ENCODE assay signal across 31 cellular contexts in genomic region chr7:141410353-141410752, GRCh38.
"Had no signal": no experiment of that assay in that cellular context is flagged by ENCODE, and none has a peak within 500 bp of the region (broad histone marks: within the 10 kb centered on the region; RNA-seq: fewer than 3 reads in every experiment).

No MANE protein-coding gene starts in this region.

- ATAC-seq: activated T-cell treated with anti-CD3 and anti-CD28 coated beads, Interleukin-2, amount 50 U/mL, for 4 hours; body of pancreas; sciatic nerve; stimulated activated effector memory CD8-positive, alpha-beta T cell treated with anti-CD3 and anti-CD28 coated beads, Interleukin-12 subunit alpha, Interleukin-12 subunit beta, amount 100 ng/mL, for 72 hours had no signal

- H3K27me3 ChIP-seq: body of pancreas, cardiac muscle cell, esophagus squamous epithelium, pancreas, upper lobe of left lung, vagina had no signal

- H3K27ac Mint-ChIP-seq: activated CD4-positive, alpha-beta memory T cell treated with anti-CD3 and anti-CD28 coated beads, Interleukin-2, amount 10 ng/mL, durations not matched to agents 7 days and 5 days; activated CD4-positive, alpha-beta T cell treated with anti-CD3 and anti-CD28 coated beads, Interleukin-2, amount 10 ng/mL, durations not matched to agents 7 days and 5 days; activated naive CD8-positive, alpha-beta T cell; activated T-helper 2 cell treated with anti-CD3 and anti-CD28 coated beads, Interferon-gamma antibody, Interleukin-2, Interleukin-4, amounts not matched to agents 10 μg/mL and 5 μg/mL and 100 μg/mL, durations not matched to agents 14 hours and 24 hours and 36 hours; nephron; stimulated activated effector memory CD8-positive, alpha-beta T cell treated with anti-CD3 and anti-CD28 coated beads, Interleukin-12 subunit alpha, Interleukin-12 subunit beta, amount 100 ng/mL, for 72 hours; stimulated activated naive CD8-positive, alpha-beta T cell treated with anti-CD3 and anti-CD28 coated beads, Interleukin-15, Interleukin-2, amounts not matched to agents 100 ng/mL and 50 ng/mL, for 24 hours had no signal

- H3K4me3 Mint-ChIP-seq: activated CD4-positive, alpha-beta memory T cell treated with anti-CD3 and anti-CD28 coated beads, Interleukin-2, amount 10 ng/mL, durations not matched to agents 7 days and 5 days; activated CD4-positive, alpha-beta T cell treated with anti-CD3 and anti-CD28 coated beads, Interleukin-2, amount 10 ng/mL, durations not matched to agents 7 days and 5 days; activated naive CD8-positive, alpha-beta T cell; activated T-cell treated with anti-CD3 and anti-CD28 coated beads, Interleukin-2, amount 50 U/mL, for 4 hours; nephron; stimulated activated effector memory CD8-positive, alpha-beta T cell treated with anti-CD3 and anti-CD28 coated beads, Interleukin-12 subunit alpha, Interleukin-12 subunit beta, amount 100 ng/mL, for 72 hours; stimulated activated naive CD8-positive, alpha-beta T cell treated with anti-CD3 and anti-CD28 coated beads, Interleukin-15, Interleukin-2, amounts not matched to agents 100 ng/mL and 50 ng/mL, for 24 hours had no signal

- H3K4me1 Mint-ChIP-seq: activated CD4-positive, alpha-beta memory T cell treated with anti-CD3 and anti-CD28 coated beads, Interleukin-2, amount 10 ng/mL, durations not matched to agents 7 days and 5 days; activated CD4-positive, alpha-beta T cell treated with anti-CD3 and anti-CD28 coated beads, Interleukin-2, amount 10 ng/mL, durations not matched to agents 7 days and 5 days; stimulated activated effector memory CD8-positive, alpha-beta T cell treated with anti-CD3 and anti-CD28 coated beads, Interleukin-12 subunit alpha, Interleukin-12 subunit beta, amount 100 ng/mL, for 72 hours had no signal

- H3K4me1 ChIP-seq: body of pancreas, esophagus squamous epithelium, pancreas, prostate gland, upper lobe of left lung, vagina had no signal

- H3K9me3 Mint-ChIP-seq: activated CD4-positive, alpha-beta memory T cell treated with anti-CD3 and anti-CD28 coated beads, Interleukin-2, amount 10 ng/mL, durations not matched to agents 7 days and 5 days; activated CD4-positive, alpha-beta T cell treated with anti-CD3 and anti-CD28 coated beads, Interleukin-2, amount 10 ng/mL, durations not matched to agents 7 days and 5 days; activated T-cell treated with anti-CD3 and anti-CD28 coated beads, Interleukin-2, amount 50 U/mL, for 4 hours; activated T-helper 2 cell treated with anti-CD3 and anti-CD28 coated beads, Interferon-gamma antibody, Interleukin-2, Interleukin-4, amounts not matched to agents 10 μg/mL and 5 μg/mL and 100 μg/mL, durations not matched to agents 14 hours and 24 hours and 36 hours; nephron; stimulated activated effector memory CD8-positive, alpha-beta T cell treated with anti-CD3 and anti-CD28 coated beads, Interleukin-12 subunit alpha, Interleukin-12 subunit beta, amount 100 ng/mL, for 72 hours; stimulated activated naive CD8-positive, alpha-beta T cell treated with anti-CD3 and anti-CD28 coated beads, Interleukin-15, Interleukin-2, amounts not matched to agents 100 ng/mL and 50 ng/mL, for 24 hours had no signal

- H3K36me3 Mint-ChIP-seq: activated naive CD8-positive, alpha-beta T cell; stimulated activated effector memory CD8-positive, alpha-beta T cell treated with anti-CD3 and anti-CD28 coated beads, Interleukin-12 subunit alpha, Interleukin-12 subunit beta, amount 100 ng/mL, for 72 hours had no signal

- H3K9me3 ChIP-seq: body of pancreas, esophagus squamous epithelium, heart right ventricle, left ventricle myocardium inferior, pancreas, prostate gland, upper lobe of left lung, vagina had no signal

- H3K4me3 ChIP-seq: body of pancreas, cardiac muscle cell, esophagus squamous epithelium, heart right ventricle, left ventricle myocardium inferior, pancreas, prostate gland, skin epidermis, upper lobe of left lung, vagina had no signal

- H3K27ac ChIP-seq: body of pancreas, cardiac muscle cell, epithelial cell of prostate, esophagus squamous epithelium, heart right ventricle, left ventricle myocardium inferior, pancreas, prostate gland, skin epidermis, upper lobe of left lung, vagina had no signal

- H3K36me3 ChIP-seq: cardiac muscle cell, esophagus squamous epithelium, heart right ventricle, left ventricle myocardium inferior, pancreas, prostate gland, upper lobe of left lung, vagina had no signal

- DNase-seq: activated CD4-positive, alpha-beta memory T cell treated with anti-CD3 and anti-CD28 coated beads, Interleukin-2, amount 10 ng/mL, durations not matched to agents 7 days and 5 days; activated CD4-positive, alpha-beta T cell treated with anti-CD3 and anti-CD28 coated beads for 1 hour; activated CD4-positive, alpha-beta T cell treated with anti-CD3 and anti-CD28 coated beads, Interleukin-2, amount 10 ng/mL, durations not matched to agents 7 days and 5 days; activated CD8-positive, alpha-beta memory T cell treated with anti-CD3 and anti-CD28 coated beads, Interleukin-2, amount 50 U/mL, for 48 hours; activated naive CD4-positive, alpha-beta T cell treated with Interleukin-2 at 50 U/mL for 16 hours; activated T-cell treated with anti-CD3 and anti-CD28 coated beads, Interleukin-2, amount 50 U/mL, for 4 hours; aorta; body of pancreas; effector CD4-positive, alpha-beta T cell; esophagus squamous epithelium; foreskin melanocyte; heart right ventricle; islet precursor cell; left ventricle myocardium inferior; mammary epithelial cell; pancreas; stimulated activated CD4-positive, alpha-beta T cell treated with anti-CD3 and anti-CD28 coated beads, Interleukin-12 subunit alpha, Interleukin-12 subunit beta, amount 100 ng/mL, for 4 hours; stimulated activated CD4-positive, alpha-beta T cell treated with anti-CD3 and anti-CD28 coated beads, Interleukin-4, amount 100 ng/mL, for 24 hours; T-helper 2 cell had no signal
